In the genomic region with DNA sequence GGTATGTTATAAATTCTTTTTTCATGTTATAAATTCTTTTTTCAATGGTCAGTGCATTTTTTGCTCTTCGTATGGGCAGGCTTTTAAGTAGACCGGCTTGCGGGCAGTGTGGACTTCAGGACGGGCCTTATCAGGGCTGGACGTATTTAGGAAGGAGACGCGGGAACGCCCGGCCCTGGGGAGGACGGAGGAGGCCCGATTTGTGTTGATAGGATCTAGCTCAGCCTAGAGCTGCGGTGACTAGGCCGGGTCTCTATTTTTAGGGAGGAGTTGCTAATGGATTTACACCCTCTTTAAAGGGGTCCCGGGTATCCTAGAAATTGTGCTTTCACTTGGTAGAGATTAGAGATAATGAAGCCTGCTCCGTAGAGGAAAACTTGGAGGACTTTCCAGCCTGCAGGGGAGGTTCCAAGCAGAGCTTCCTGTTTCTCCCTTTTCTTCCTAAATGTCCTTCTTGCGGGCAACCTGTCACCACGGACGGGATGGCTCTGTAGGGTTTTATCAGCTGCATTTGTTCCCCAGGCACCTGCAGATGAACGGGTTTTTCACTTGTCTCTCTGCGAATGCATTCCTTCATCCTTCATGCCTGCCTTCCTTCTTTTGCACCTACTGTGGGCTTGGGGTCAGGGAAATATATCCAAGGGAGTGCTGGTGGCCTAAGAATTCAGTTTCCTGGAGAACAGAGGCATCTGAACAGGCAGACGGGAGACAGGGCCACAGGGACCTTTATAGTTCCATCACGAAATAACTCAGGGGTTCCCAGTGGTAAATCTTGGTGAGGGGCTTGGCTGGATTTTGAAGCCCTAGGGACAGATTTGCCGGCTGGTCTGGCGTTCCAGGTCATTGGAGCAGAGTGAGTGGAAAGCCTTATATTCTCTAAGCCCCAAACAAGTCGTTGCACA, we compare ENCODE assay signal across 1 cellular context.
TF ChIP-seq lines count a peak whose summit lies in the region.

No MANE protein-coding gene starts in this region.

TF ChIP-seq in HepG2, 621 proteins besides CTCF, POLR2A, EP300 and RAD21 (continued from another document):
- TF ChIP-seq, protein P1, sequence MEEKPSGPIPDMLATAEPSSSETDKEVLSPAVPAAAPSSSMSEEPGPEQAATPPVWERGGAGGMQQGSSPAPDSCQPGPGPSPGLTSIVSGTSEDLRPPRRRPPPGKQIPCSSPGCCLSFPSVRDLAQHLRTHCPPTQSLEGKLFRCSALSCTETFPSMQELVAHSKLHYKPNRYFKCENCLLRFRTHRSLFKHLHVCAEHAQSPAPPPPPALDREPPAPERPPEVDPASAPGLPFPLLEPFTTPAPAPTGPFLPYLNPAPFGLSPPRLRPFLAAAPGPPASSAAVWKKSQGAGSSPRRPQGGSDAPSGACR (CRISPR knock-in tag; IDR thresholded peaks at IDR 0.05) = no peak
- TF ChIP-seq RBM22 (optimal IDR thresholded peaks at IDR 0.05; ENCODE audit: low read length) (no peak), MBD4 (IDR thresholded peaks at IDR 0.05; ENCODE audit: borderline replicate concordance, low read length) (no peak), TRIM24 (CRISPR knock-in tag; IDR thresholded peaks at IDR 0.05) (no peak), TBX2 (CRISPR knock-in tag; IDR thresholded peaks at IDR 0.05; ENCODE audit: borderline replicate concordance) (no peak), ZNF883 (CRISPR knock-in tag; IDR thresholded peaks at IDR 0.05; ENCODE audit: not compliant biosample characterization) (peak; percentile 1), ZNF549 (CRISPR knock-in tag; IDR thresholded peaks at IDR 0.05) (no peak), ZNF260 (CRISPR knock-in tag; IDR thresholded peaks at IDR 0.05; ENCODE audit: borderline replicate concordance, low read depth) (no peak), SALL1 (CRISPR knock-in tag; IDR thresholded peaks at IDR 0.05) (no peak), CHD2 (IDR thresholded peaks at IDR 0.05; ENCODE audit: low read depth, low read length) (no peak), ZNF577 (CRISPR knock-in tag; IDR thresholded peaks at IDR 0.05; ENCODE audit: borderline replicate concordance, low read depth) (no peak), ZNF441 (CRISPR knock-in tag; IDR thresholded peaks at IDR 0.05; ENCODE audit: borderline replicate concordance) (no peak), ZSCAN25 (CRISPR knock-in tag; IDR thresholded peaks at IDR 0.05) (no peak), HDAC6 (IDR thresholded peaks at IDR 0.05; ENCODE audit: low read depth, low read length) (no peak), SIX1 (CRISPR knock-in tag; IDR thresholded peaks at IDR 0.05; ENCODE audit: borderline replicate concordance) (no peak), PHF5A (CRISPR knock-in tag; IDR thresholded peaks at IDR 0.05; ENCODE audit: low read depth, unreplicated experiment) (no peak)
- TF ChIP-seq, protein P2, sequence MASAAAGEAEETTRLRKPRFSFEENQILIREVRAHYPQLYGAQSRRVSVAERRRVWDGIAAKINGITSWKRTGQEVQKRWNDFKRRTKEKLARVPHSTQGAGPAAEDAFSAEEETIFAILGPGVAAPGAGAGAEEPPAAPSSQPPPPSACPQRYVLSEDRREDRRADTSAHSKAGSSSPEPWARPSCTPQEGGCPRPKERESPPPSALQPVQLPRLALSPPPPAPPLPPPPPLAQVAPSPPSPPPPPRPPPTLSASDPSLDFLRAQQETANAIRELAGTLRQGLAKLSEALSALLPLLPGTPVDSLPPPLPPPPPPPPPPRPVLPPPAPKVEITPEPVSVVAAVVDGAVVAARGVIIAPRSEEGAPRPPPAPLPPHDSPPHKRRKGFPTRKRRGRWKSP (CRISPR knock-in tag; IDR thresholded peaks at IDR 0.05) = no peak
- TF ChIP-seq, protein P3, sequence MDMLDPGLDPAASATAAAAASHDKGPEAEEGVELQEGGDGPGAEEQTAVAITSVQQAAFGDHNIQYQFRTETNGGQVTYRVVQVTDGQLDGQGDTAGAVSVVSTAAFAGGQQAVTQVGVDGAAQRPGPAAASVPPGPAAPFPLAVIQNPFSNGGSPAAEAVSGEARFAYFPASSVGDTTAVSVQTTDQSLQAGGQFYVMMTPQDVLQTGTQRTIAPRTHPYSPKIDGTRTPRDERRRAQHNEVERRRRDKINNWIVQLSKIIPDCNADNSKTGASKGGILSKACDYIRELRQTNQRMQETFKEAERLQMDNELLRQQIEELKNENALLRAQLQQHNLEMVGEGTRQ (IDR thresholded peaks at IDR 0.05; ENCODE audit: low read depth, low read length) = no peak
- TF ChIP-seq, protein P3 (CRISPR knock-in tag; IDR thresholded peaks at IDR 0.05; ENCODE audit: borderline replicate concordance) = no peak
